Comparison of ENCODE assay signal across 8 cellular contexts in genomic region chr18:63421514-63421913, GRCh38. TPM values are rescaled to one million over a fixed set of nuclear protein-coding genes. Genes with fewer than 3 reads are reported as not detected.
DNase-seq lines count a peak whose midpoint lies in the region; ATAC-seq, FAIRE-seq and TF ChIP-seq lines count a peak whose summit lies in the region.

No MANE protein-coding gene starts in this region.

- TF ChIP-seq CTCF in left lung (IDR thresholded peaks at IDR 0.05), result no peak
- no peak for TF ChIP-seq CTCF in transverse colon (IDR thresholded peaks at IDR 0.05)

- H3K9ac ChIP-seq in adipocyte (ENCODE audit: low read length), result peak overlapping the region; percentile 98

- H3K27me3 ChIP-seq in adipocyte (replicated peaks; ENCODE audit: control insufficient read depth, insufficient read depth, low read length) (no peaks in the 10 kb centered on the region), left lung (no peaks in the 10 kb centered on the region), transverse colon (no peaks in the 10 kb centered on the region)

- intact Hi-C loops in left lung (cut with DNase I), result loop anchor here in 1 of 2 donors (10.0 kb wide), 1 partner anchor 57 kb away; the partner anchor contains the start of gene KDSR
- intact Hi-C loops in transverse colon (cut with DNase I; ENCODE audit: low total_unique reads), result loop anchor here (10.0 kb wide), 1 partner anchor 57 kb away; the partner anchor contains the start of gene KDSR

- H3K4me3 Mint-ChIP-seq in activated T-cell treated with anti-CD3 and anti-CD28 coated beads, Interleukin-2, amount 50 U/mL, for 72 hours, result peak overlapping the region; percentile 82 to 98

- H3K4me1 ChIP-seq in adipocyte (ENCODE audit: control insufficient read depth, insufficient read depth, low read length) (peaks cover 13% of the 10 kb centered on the region), left lung (peaks cover 7 to 36% of the 10 kb centered on the region in 2 donors), transverse colon (peaks cover 0 to 33% (median 12%) of the 10 kb centered on the region in 4 donors)

- no peaks in the 10 kb centered on the region for H3K9me3 ChIP-seq in adipocyte (ENCODE audit: control insufficient read depth, low read length)
- H3K9me3 ChIP-seq in left lung, result no peaks in the 10 kb centered on the region
- H3K9me3 ChIP-seq in transverse colon, result no peaks in the 10 kb centered on the region

- FAIRE-seq in RCC 7860 (lab: Jason Lieb, UNC), result no peak

- peak overlapping the region; percentile 80 for H3K27ac Mint-ChIP-seq in activated T-cell treated with anti-CD3 and anti-CD28 coated beads, Interleukin-2, amount 50 U/mL, for 72 hours

- no peak for DNase-seq in activated T-cell treated with anti-CD3 and anti-CD28 coated beads, Interleukin-2, amount 50 U/mL, for 72 hours
- no peak for DNase-seq in activated T-cell treated with anti-CD3 and anti-CD28 coated beads for 4 hours
- DNase-seq in adipocyte (ENCODE audit: low read depth), result peak; percentile 44
- DNase-seq in left lung, result no peak
- no peak for DNase-seq in transverse colon
- DNase-seq in RCC 7860 (ENCODE audit: low spot score), result no peak
- no peak for DNase-seq in Ammon's horn (ENCODE audit: low spot score)
- DNase-seq in HK-2 (ENCODE audit: unreplicated experiment), result no peak

- H3K9me3 Mint-ChIP-seq in activated T-cell treated with anti-CD3 and anti-CD28 coated beads, Interleukin-2, amount 50 U/mL, for 72 hours, result no peaks in the 10 kb centered on the region

- no peak for TF ChIP-seq POLR2A in transverse colon (IDR thresholded peaks at IDR 0.05)

- in situ Hi-C loops in transverse colon (cut with MboI; ENCODE audit: low pct_ligation_motif_present in 1 of 4, low pct_unique_long_range_greater_than_20kb in 1 of 4, low sequenced_read_pairs in 3 of 4), result no loop called here

- H3K4me3 ChIP-seq in adipocyte (ENCODE audit: low read length), result peak overlapping the region; percentile 96
- H3K4me3 ChIP-seq in left lung, result peak overlapping the region; percentile 83 to 92
- peak overlapping the region; percentile 65 to 89 (median 78) for H3K4me3 ChIP-seq in transverse colon

- peaks cover 7% of the 10 kb centered on the region for H3K27me3 Mint-ChIP-seq in activated T-cell treated with anti-CD3 and anti-CD28 coated beads, Interleukin-2, amount 50 U/mL, for 72 hours (ENCODE audit: low read depth)

- peaks cover 14% of the 10 kb centered on the region for H3K36me3 ChIP-seq in adipocyte (ENCODE audit: control insufficient read depth, insufficient read depth, low read length, severe bottlenecking)
- peaks cover 0 to 33% of the 10 kb centered on the region in 2 donors for H3K36me3 ChIP-seq in left lung
- peaks cover 0 to 9% (median under 1%) of the 10 kb centered on the region in 4 donors for H3K36me3 ChIP-seq in transverse colon

- TF ChIP-seq EP300 in transverse colon (IDR thresholded peaks at IDR 0.05; ENCODE audit: low read depth), result no peak

- peak overlapping the region; percentile 91 to 92 for H3K27ac ChIP-seq in left lung
- H3K27ac ChIP-seq in transverse colon, result peak overlapping the region; percentile 89 to 96 (median 94)

- WGBS in transverse colon (ENCODE audit: low coverage in 1 of 2), 2 donors, result 5 to 12% methylated on average over 5 to 6 of the region's 6 CpGs

- no peak for ATAC-seq in activated T-cell treated with anti-CD3 and anti-CD28 coated beads, Interleukin-2, amount 50 U/mL, for 72 hours (replicated peaks in 1 of 2)
- peak; percentile 1 for ATAC-seq in left lung

- H3K4me1 Mint-ChIP-seq in activated T-cell treated with anti-CD3 and anti-CD28 coated beads, Interleukin-2, amount 50 U/mL, for 72 hours (ENCODE audit: low read depth), result peaks cover 17% of the 10 kb centered on the region

- H3K36me3 Mint-ChIP-seq in activated T-cell treated with anti-CD3 and anti-CD28 coated beads, Interleukin-2, amount 50 U/mL, for 72 hours (ENCODE audit: insufficient read depth in 2 of 2), result peaks cover 5 to 9% of the 10 kb centered on the region in 2 donors

RNA-seq across cellular contexts. Expression of gene VPS4B, which starts 0.8 kb away (rescaled TPM):
- total RNA-seq in activated T-cell treated with anti-CD3 and anti-CD28 coated beads, Interleukin-2, amount 50 U/mL, for 72 hours, result 10 to 100 TPM; 70.8 to 75.5 TPM
- total RNA-seq in left lung (10 to 100 TPM; 57.0 to 71.4 TPM), transverse colon (100 to 1,000 TPM in 1 of 4 donors, 10 to 100 TPM in 3; 40.4 to 122 (median 63.3) TPM)

RNA-seq across cellular contexts. Expression of gene KDSR, which starts 54.5 kb away (rescaled TPM):
- total RNA-seq in activated T-cell treated with anti-CD3 and anti-CD28 coated beads, Interleukin-2, amount 50 U/mL, for 72 hours, result 10 to 100 TPM; 69.6 to 81.0 TPM
- total RNA-seq in left lung (10 to 100 TPM; 62.5 to 70.2 TPM), transverse colon (10 to 100 TPM; 13.1 to 37.2 (median 28.3) TPM)

RNA-seq across cellular contexts. Expression of gene SERPINB5, which starts 55.2 kb away (rescaled TPM):
- not detected for total RNA-seq in activated T-cell treated with anti-CD3 and anti-CD28 coated beads, Interleukin-2, amount 50 U/mL, for 72 hours
- under 1 TPM in 1 of 2 donors, not detected in 1; 0.34 TPM for total RNA-seq in left lung
- 1 to 10 TPM in 3 of 4 donors, under 1 TPM in 1; 0.79 to 3.6 (median 1.2) TPM for total RNA-seq in transverse colon
